In genomic region chr17:11925271-11926021, GRCh38 we compare ENCODE assay signal across 15 cellular contexts.
"Had no signal": no experiment of that assay in that cellular context is flagged by ENCODE, and none has a peak within 500 bp of the region (broad histone marks: within the 10 kb centered on the region; RNA-seq: fewer than 3 reads in every experiment).

No MANE protein-coding gene starts in this region.

- H3K4me1 ChIP-seq: ascending aorta, gastrocnemius medialis had no signal

- H3K4me2 ChIP-seq: hepatocyte had no signal

- H3K36me3 ChIP-seq: ascending aorta, gastrocnemius medialis had no signal

- H3K9me3 ChIP-seq: ascending aorta, gastrocnemius medialis had no signal

- H3K27ac ChIP-seq: ascending aorta, dorsolateral prefrontal cortex, gastrocnemius medialis, hepatocyte had no signal

- ATAC-seq: activated CD4-positive, CD25-positive, alpha-beta regulatory T cell treated with anti-CD3 and anti-CD28 coated beads, Interleukin-2, amount 50 U/mL, for 24 hours; activated naive CD8-positive, alpha-beta T cell treated with anti-CD3 and anti-CD28 coated beads, Interleukin-2, amount 50 U/mL, for 24 hours; activated T-helper 17 cell treated with anti-CD3 and anti-CD28 coated beads, Interleukin-2, amount 50 U/mL, for 72 hours; gastrocnemius medialis; natural killer cell; stimulated activated effector memory CD8-positive, alpha-beta T cell treated with anti-CD3 and anti-CD28 coated beads, Interleukin-12 subunit alpha, Interleukin-12 subunit beta, amount 100 ng/mL, for 72 hours had no signal

- H2AFZ ChIP-seq: hepatocyte had no signal

- H3K4me3 ChIP-seq: ascending aorta, dorsolateral prefrontal cortex, gastrocnemius medialis, hepatocyte had no signal

- DNase-seq: activated naive CD4-positive, alpha-beta T cell treated with Interleukin-2 at 50 U/mL for 16 hours; activated naive CD8-positive, alpha-beta T cell treated with anti-CD3 and anti-CD28 coated beads, Interleukin-2, amount 50 U/mL, for 24 hours; dorsolateral prefrontal cortex; endodermal cell; erythroblast; gastrocnemius medialis; mammary epithelial cell; natural killer cell; stimulated activated CD4-positive, alpha-beta T cell treated with anti-CD3 and anti-CD28 coated beads, Interleukin-2, amount 100 ng/mL, for 24 hours; SW 1271 had no signal

- H3K27me3 ChIP-seq: ascending aorta, dorsolateral prefrontal cortex, gastrocnemius medialis, hepatocyte had no signal
